20 cellular contexts compared by ENCODE assay signal in the genomic region with DNA sequence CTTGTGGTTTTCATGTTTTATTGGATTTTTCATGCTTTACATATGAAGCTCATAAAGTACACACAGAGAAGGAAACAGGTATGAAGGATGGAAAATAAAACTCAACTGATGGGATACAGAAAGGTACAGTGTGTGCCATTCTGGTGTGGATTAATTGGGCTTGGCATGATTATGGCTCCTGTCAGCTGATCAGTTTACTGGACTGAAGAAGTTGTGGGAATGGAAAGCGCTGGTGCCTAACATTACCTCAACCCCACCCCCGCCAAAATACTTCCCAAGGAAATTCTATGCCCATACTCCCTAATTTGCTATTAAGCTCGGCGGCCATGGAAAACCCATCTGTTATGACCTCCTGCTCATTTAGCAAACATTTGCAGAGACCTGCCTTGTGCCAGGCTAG. TPM values are rescaled to one million over a fixed set of nuclear protein-coding genes. Genes with fewer than 3 reads are reported as not detected.
"Had no signal": no experiment of that assay in that cellular context is flagged by ENCODE, and none has a peak within 500 bp of the region (broad histone marks: within the 10 kb centered on the region; RNA-seq: fewer than 3 reads in every experiment).

No MANE protein-coding gene starts in this region.

- H3K9me3 ChIP-seq: lower lobe of right lung had no signal

- H3K9me3 Mint-ChIP-seq: memory B cell, natural killer cell had no signal

- H3K27me3 ChIP-seq: dorsolateral prefrontal cortex had no signal

- H3K4me3 Mint-ChIP-seq: memory B cell, mesothelial cell of epicardium, natural killer cell, neural crest cell had no signal

- H3K4me1 Mint-ChIP-seq: memory B cell, mesothelial cell of epicardium, natural killer cell, neural crest cell had no signal

- H3K27ac ChIP-seq: dorsolateral prefrontal cortex, left ventricle myocardium inferior, lower lobe of right lung had no signal

- H3K27ac Mint-ChIP-seq: memory B cell, mesothelial cell of epicardium, natural killer cell had no signal

- H3K27me3 Mint-ChIP-seq: memory B cell had no signal

- DNase-seq: cortex of kidney; dorsolateral prefrontal cortex; effector CD8-positive, alpha-beta T cell; heart right ventricle; hypothalamus; islet precursor cell; left ventricle myocardium inferior; lower lobe of right lung; natural killer cell; posterior cingulate gyrus; right cardiac atrium; small intestine; stimulated activated CD4-positive, alpha-beta T cell treated with anti-CD3 and anti-CD28 coated beads, Interleukin-2, amount 100 ng/mL, for 48 hours; stimulated activated naive CD4-positive, alpha-beta T cell treated with Interleukin-2 at 50 U/mL for 16 hours; trophoblast cell had no signal

- H3K4me3 ChIP-seq: dorsolateral prefrontal cortex, heart right ventricle, left ventricle myocardium inferior, lower lobe of right lung had no signal

- ATAC-seq: esophagus mucosa, heart right ventricle, lower lobe of right lung, natural killer cell, right cardiac atrium had no signal

- H3K4me1 ChIP-seq: left ventricle myocardium inferior, lower lobe of right lung had no signal

- H3K36me3 Mint-ChIP-seq: natural killer cell had no signal

- H3K36me3 ChIP-seq: heart right ventricle, left ventricle myocardium inferior, lower lobe of right lung had no signal

RNA-seq across cellular contexts. Expression of a gene that starts 16.6 kb away (rescaled TPM):
- total RNA-seq: myocyte had no signal
